Comparison of ENCODE assay signal across 19 cellular contexts in the genomic region with DNA sequence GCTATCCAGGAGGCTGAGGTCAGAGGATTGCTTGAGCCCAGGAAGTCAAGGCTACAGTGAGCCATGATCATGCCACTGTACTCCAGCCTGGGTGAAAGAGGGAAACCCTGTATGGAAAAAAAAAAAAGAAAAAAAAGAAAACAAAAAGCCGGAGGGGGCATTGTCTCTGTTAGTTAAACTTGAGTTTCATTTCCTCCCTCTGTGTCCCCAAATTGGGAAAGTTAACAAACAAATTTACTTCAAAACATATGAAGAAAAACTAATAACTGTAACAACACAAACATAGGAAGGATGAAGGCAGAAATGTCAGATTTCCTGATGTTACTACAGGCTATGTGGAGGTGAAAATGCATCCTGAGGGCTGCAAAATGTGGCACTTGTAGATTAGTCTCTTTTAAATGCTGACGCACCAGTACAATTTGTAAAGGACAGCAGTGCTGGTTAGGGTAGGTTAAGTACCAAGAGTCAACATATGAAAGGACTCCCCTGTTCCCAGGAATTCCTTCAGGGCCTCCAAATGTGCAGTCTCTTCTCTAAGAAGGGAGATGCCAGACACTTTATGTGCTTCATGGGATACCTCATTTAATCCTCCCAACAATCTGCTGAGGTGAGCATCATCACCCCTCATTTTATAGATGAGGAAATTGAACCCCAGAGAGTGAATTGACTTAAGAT.
"Had no signal": no experiment of that assay in that cellular context is flagged by ENCODE, and none has a peak within 500 bp of the region (broad histone marks: within the 10 kb centered on the region; RNA-seq: fewer than 3 reads in every experiment).

No MANE protein-coding gene starts in this region.

- H3K27me3 Mint-ChIP-seq: activated naive CD4-positive, alpha-beta T cell treated with anti-CD3 and anti-CD28 coated beads, Interleukin-2, amount 50 U/mL, for 24 hours; T-cell had no signal

- H3K27ac Mint-ChIP-seq: activated naive CD4-positive, alpha-beta T cell treated with anti-CD3 and anti-CD28 coated beads, Interleukin-2, amount 50 U/mL, for 24 hours; mesothelial cell of epicardium; T-cell had no signal

- H3K9me3 Mint-ChIP-seq: activated naive CD4-positive, alpha-beta T cell treated with anti-CD3 and anti-CD28 coated beads, Interleukin-2, amount 50 U/mL, for 24 hours; activated T-cell treated with anti-CD3 and anti-CD28 coated beads, Interleukin-2, amount 50 U/mL, for 4 hours; mesothelial cell of epicardium; neural crest cell; T-cell had no signal

- H3K27ac ChIP-seq: adrenal gland, cardiac muscle cell, dorsolateral prefrontal cortex, gastroesophageal sphincter, psoas muscle, right lobe of liver, spleen, thyroid gland had no signal

- H3K27me3 ChIP-seq: adrenal gland, cardiac muscle cell, dorsolateral prefrontal cortex, gastroesophageal sphincter, heart right ventricle, right lobe of liver, spleen, thyroid gland had no signal

- H3K4me3 ChIP-seq: adrenal gland, cardiac muscle cell, dorsolateral prefrontal cortex, gastroesophageal sphincter, heart right ventricle, psoas muscle, right lobe of liver, spleen, thyroid gland had no signal

- H3K4me1 ChIP-seq: adrenal gland, gastroesophageal sphincter, psoas muscle, right lobe of liver, spleen, thyroid gland had no signal

- H3K4me1 Mint-ChIP-seq: activated naive CD4-positive, alpha-beta T cell treated with anti-CD3 and anti-CD28 coated beads, Interleukin-2, amount 50 U/mL, for 24 hours; mesothelial cell of epicardium; T-cell had no signal

- H3K4me3 Mint-ChIP-seq: activated naive CD4-positive, alpha-beta T cell treated with anti-CD3 and anti-CD28 coated beads, Interleukin-2, amount 50 U/mL, for 24 hours; activated T-cell treated with anti-CD3 and anti-CD28 coated beads, Interleukin-2, amount 50 U/mL, for 4 hours; mesothelial cell of epicardium; neural crest cell; T-cell had no signal

- DNase-seq: activated CD4-positive, alpha-beta T cell treated with anti-CD3 and anti-CD28 coated beads, Interleukin-2, amount 50 U/mL, for 4 hours; activated CD4-positive, CD25-positive, alpha-beta regulatory T cell treated with anti-CD3 and anti-CD28 coated beads, Interleukin-2, amount 50 U/mL, for 72 hours; activated effector memory CD4-positive, alpha-beta T cell treated with anti-CD3 and anti-CD28 coated beads, Interleukin-2, amount 50 U/mL, for 16 hours; activated T-cell treated with anti-CD3 and anti-CD28 coated beads, Interleukin-2, amount 50 U/mL, for 4 hours; adrenal gland; dorsolateral prefrontal cortex; heart right ventricle; kidney glomerular epithelial cell; psoas muscle; right lobe of liver; spleen; T-cell; T-helper 9 cell; thyroid gland had no signal

- H3K9me3 ChIP-seq: adrenal gland, gastroesophageal sphincter, heart right ventricle, psoas muscle, right lobe of liver, spleen, thyroid gland had no signal

- ATAC-seq: activated T-cell treated with anti-CD3 and anti-CD28 coated beads, Interleukin-2, amount 50 U/mL, for 4 hours; gastroesophageal sphincter; heart right ventricle; psoas muscle; right lobe of liver; T-cell had no signal
